In the genomic region with DNA sequence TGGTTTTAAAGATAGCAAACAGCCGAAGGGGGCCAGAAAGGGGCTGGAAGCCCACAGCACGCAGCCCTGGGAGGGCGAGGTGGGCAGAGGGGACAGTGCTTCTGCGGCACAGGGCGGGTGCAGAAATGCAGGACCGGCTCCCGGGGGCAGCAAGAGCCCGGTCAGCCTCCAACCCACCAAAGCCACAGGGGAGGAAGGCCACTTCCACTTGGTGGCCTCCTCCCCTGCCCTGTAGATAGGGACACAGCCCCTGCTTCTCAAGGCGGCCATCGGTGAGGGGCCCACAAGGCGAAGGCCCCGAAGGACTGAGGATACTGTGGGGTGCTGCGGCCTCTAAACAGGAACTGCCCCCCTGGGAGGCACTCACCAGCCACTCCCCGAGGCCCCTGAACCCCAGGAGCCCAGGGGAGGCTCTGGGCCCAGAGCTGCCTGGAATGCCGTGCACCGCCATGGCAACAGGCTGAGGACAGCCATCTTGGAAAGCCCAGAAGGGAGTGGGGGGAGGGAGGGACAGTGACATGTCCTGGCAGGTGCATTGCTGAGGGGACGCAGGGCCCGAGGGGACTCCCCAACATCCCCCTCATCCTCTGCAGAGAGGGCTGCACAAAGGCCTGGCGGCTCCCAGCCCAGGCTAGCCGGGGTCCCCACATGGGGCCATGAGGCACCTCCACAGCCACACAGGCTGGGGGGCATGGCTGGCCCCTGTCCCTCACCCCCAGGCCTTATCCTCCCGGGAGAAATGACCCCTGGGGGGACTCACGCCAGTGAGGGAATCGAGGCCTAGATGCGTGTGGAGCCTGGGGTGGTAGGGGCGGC, we compare ENCODE assay signal across 8 cellular contexts.
A peak's percentile ranks its signal among the peaks of the same experiment; 100 is the strongest.
DNase-seq lines count a peak whose midpoint lies in the region; ATAC-seq and TF ChIP-seq lines count a peak whose summit lies in the region.

No MANE protein-coding gene starts in this region.

- H3K27ac ChIP-seq in MM.1S (ENCODE audit: low read length) = peak overlapping the region; percentile 91
- peak overlapping the region; percentile 73 for H3K27ac ChIP-seq in endodermal cell (ENCODE audit: low read depth, low read length)
- H3K27ac ChIP-seq in sigmoid colon = peak overlapping the region; percentile 77 to 97 (median 94)

- H3K9me3 Mint-ChIP-seq in endodermal cell = no peaks in the 10 kb centered on the region

- no peak for DNase-seq in MM.1S
- DNase-seq in endodermal cell = no peak
- no peak for DNase-seq in sigmoid colon
- no peak for DNase-seq in GM19238 (ENCODE audit: insufficient read length, low spot score)
- DNase-seq in stimulated activated CD4-positive, alpha-beta T cell treated with anti-CD3 and anti-CD28 coated beads, Interleukin-4, amount 100 ng/mL, for 1 hour = no peak

- intact Hi-C loops in sigmoid colon (cut with DNase I) = no loop called here

- H4K20me1 ChIP-seq in MM.1S (ENCODE audit: insufficient read depth, low read length) = no peaks in the 10 kb centered on the region

- H3K4me3 Mint-ChIP-seq in endodermal cell = no peak overlapping the region

- TF ChIP-seq CTCF in GM12875 (IDR thresholded peaks at IDR 0.05; ENCODE audit: borderline replicate concordance, insufficient read depth, low read depth, low read length) (no peak), MM.1S (IDR thresholded peaks at IDR 0.05; ENCODE audit: low read length) (no peak), endodermal cell (conservative IDR thresholded peaks at IDR 0.05) (no peak), sigmoid colon (IDR thresholded peaks at IDR 0.05) (no peak)

- no peak overlapping the region for H3K27ac Mint-ChIP-seq in endodermal cell

- ATAC-seq in GM18861 (IDR thresholded peaks at IDR 0.05; ENCODE audit: unreplicated experiment) = no peak
- no peak for ATAC-seq in HG03108 (IDR thresholded peaks at IDR 0.05; ENCODE audit: unreplicated experiment)

- peaks cover 4% of the 10 kb centered on the region for H3K4me1 Mint-ChIP-seq in endodermal cell

- peaks cover 82% of the 10 kb centered on the region for H3K79me2 ChIP-seq in MM.1S (ENCODE audit: low read length)

- H3K9ac ChIP-seq in MM.1S (ENCODE audit: low read length) (peak overlapping the region; percentile 80), endodermal cell (ENCODE audit: extremely low read depth, low read length, poor library complexity, severe bottlenecking) (no peak overlapping the region)

- H2AFZ ChIP-seq in MM.1S (ENCODE audit: low read length) = no peak overlapping the region

- peaks cover 12% of the 10 kb centered on the region for H3F3A ChIP-seq in MM.1S (ENCODE audit: insufficient read depth, low read length)

- 92 to 97% methylated on average over 12 to 25 of the region's 25 CpGs for WGBS in endodermal cell (ENCODE audit: insufficient coverage in 1 of 2, insufficient read length in 1 of 2), 2 experiments
- 80 to 89% methylated on average over 25 of the region's 25 CpGs for WGBS in sigmoid colon, 2 donors

- H3K4me3 ChIP-seq in GM12875 (ENCODE audit: low read depth, low read length) (peak overlapping the region; percentile 41), MM.1S (ENCODE audit: low read length) (peak overlapping the region; percentile 33; the same call in 1 of the 2 replicates), endodermal cell (ENCODE audit: low read length) (no peak overlapping the region), sigmoid colon (no peak overlapping the region)

- H3K36me3 ChIP-seq in MM.1S (replicated peaks; ENCODE audit: insufficient read depth, low read length) (no peaks in the 10 kb centered on the region), endodermal cell (ENCODE audit: control insufficient read depth, insufficient read depth, low read length) (peaks cover 13% of the 10 kb centered on the region), sigmoid colon (peaks cover 0 to 25% (median 9%) of the 10 kb centered on the region in 4 donors)

- peaks cover 29% of the 10 kb centered on the region for H3K4me1 ChIP-seq in MM.1S (ENCODE audit: low read length)
- H3K4me1 ChIP-seq in endodermal cell (ENCODE audit: control insufficient read depth, insufficient read depth, low read length) = no peaks in the 10 kb centered on the region
- H3K4me1 ChIP-seq in sigmoid colon = peaks cover 0 to 71% (median 61%) of the 10 kb centered on the region in 4 donors

- H3K9me3 ChIP-seq in MM.1S (replicated peaks; ENCODE audit: insufficient read depth, low read length) = no peaks in the 10 kb centered on the region
- H3K9me3 ChIP-seq in endodermal cell (ENCODE audit: control insufficient read depth, low read length) = no peaks in the 10 kb centered on the region
- H3K9me3 ChIP-seq in sigmoid colon = no peaks in the 10 kb centered on the region

- peaks cover 17% of the 10 kb centered on the region for H3K36me3 Mint-ChIP-seq in endodermal cell (ENCODE audit: low read depth)

- no peak for TF ChIP-seq POLR2A in sigmoid colon (IDR thresholded peaks at IDR 0.05)

- H3K27me3 ChIP-seq in MM.1S (replicated peaks; ENCODE audit: insufficient read depth, low read length) = no peaks in the 10 kb centered on the region
- no peaks in the 10 kb centered on the region for H3K27me3 ChIP-seq in endodermal cell (ENCODE audit: control insufficient read depth, insufficient read depth, low read length, poor library complexity, severe bottlenecking)
- no peaks in the 10 kb centered on the region for H3K27me3 ChIP-seq in sigmoid colon

- no peak for TF ChIP-seq EP300 in sigmoid colon (IDR thresholded peaks at IDR 0.05)

- H3K4me2 ChIP-seq in MM.1S (ENCODE audit: low read depth, low read length) = peak overlapping the region; percentile 90

- no peaks in the 10 kb centered on the region for H3K9me2 ChIP-seq in MM.1S (replicated peaks; ENCODE audit: insufficient read depth, low read length)

- H3K27me3 Mint-ChIP-seq in endodermal cell (ENCODE audit: insufficient read depth) = no peaks in the 10 kb centered on the region

Comparison
In these comparisons a context has a peak if more than half of its experiments do, and no peak if none do; other contexts are left out.
1. H3K4me3 ChIP-seq: peak in GM12875 (single experiment) and MM.1S (single experiment); none in endodermal cell (single experiment) and sigmoid colon (0 of 4).
2. Peak in every context shown above with its lines, with median percentiles within 50 percentile points of each other: H3K27ac ChIP-seq.